Comparison of ENCODE assay signal across 29 cellular contexts in the genomic region with DNA sequence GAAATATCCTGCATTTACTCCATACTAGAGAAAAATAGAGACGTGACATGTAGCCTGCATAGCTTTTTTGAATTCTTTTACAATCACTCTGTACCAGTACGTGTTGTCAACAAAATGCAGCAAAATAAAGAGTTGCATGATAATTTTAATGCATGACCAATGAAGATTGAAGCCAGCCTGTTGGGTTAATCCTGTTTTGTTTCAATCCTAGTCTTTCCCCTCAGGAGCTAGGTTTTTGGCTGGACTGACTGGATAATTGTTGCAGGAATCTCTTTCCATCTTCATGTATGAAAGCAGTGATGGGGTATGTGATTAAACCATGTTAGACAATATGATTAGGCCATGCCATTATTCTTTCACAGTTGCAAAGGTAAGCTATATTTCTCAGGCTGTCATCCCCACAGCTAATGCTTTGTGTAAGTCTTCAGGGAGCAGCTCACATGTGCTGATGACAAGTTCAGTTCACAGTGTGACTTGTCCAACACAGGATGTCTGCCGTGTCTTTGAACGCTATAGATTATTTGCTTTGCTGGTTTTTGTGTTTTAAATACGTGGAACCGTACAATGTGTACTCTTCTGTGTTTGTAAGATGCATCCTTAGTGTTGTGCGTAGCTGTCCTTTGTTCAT. TPM values are rescaled to one million over a fixed set of nuclear protein-coding genes. Genes with fewer than 3 reads are reported as not detected.
"Had no signal": no experiment of that assay in that cellular context is flagged by ENCODE, and none has a peak within 500 bp of the region (broad histone marks: within the 10 kb centered on the region; RNA-seq: fewer than 3 reads in every experiment).

No MANE protein-coding gene starts in this region.

- H3K36me3 ChIP-seq: adrenal gland, cardiac muscle cell, esophagus muscularis mucosa, gastrocnemius medialis had no signal

- H3K9me3 ChIP-seq: adrenal gland, body of pancreas, esophagus muscularis mucosa, gastrocnemius medialis, heart right ventricle had no signal

- H3K27me3 ChIP-seq: adrenal gland, body of pancreas, cardiac muscle cell, dorsolateral prefrontal cortex, esophagus muscularis mucosa, gastrocnemius medialis, heart right ventricle had no signal

- H3K4me3 ChIP-seq: adrenal gland, body of pancreas, cardiac muscle cell, coronary artery, dorsolateral prefrontal cortex, esophagus muscularis mucosa, gastrocnemius medialis, heart right ventricle had no signal

- H3K4me1 ChIP-seq: foreskin keratinocyte had no signal

- H3K27ac ChIP-seq: cardiac muscle cell, coronary artery, dorsolateral prefrontal cortex, esophagus muscularis mucosa, foreskin keratinocyte, gastrocnemius medialis, heart right ventricle had no signal

- ATAC-seq: activated CD4-positive, alpha-beta T cell treated with anti-CD3 and anti-CD28 coated beads for 36 hours; activated CD8-positive, alpha-beta memory T cell treated with anti-CD3 and anti-CD28 coated beads, Interleukin-2, amount 10 ng/mL, durations not matched to agents 7 days and 5 days; activated CD8-positive, alpha-beta T cell treated with anti-CD3 and anti-CD28 coated beads, Interleukin-2, amount 10 ng/mL, durations not matched to agents 7 days and 5 days; activated naive CD8-positive, alpha-beta T cell treated with anti-CD3 and anti-CD28 coated beads, Interleukin-2, amount 50 U/mL, for 24 hours; body of pancreas; foreskin keratinocyte; gastrocnemius medialis; heart right ventricle had no signal

- DNase-seq: activated CD4-positive, alpha-beta memory T cell treated with anti-CD3 and anti-CD28 coated beads for 36 hours; activated CD4-positive, alpha-beta T cell treated with anti-CD3 and anti-CD28 coated beads for 36 hours; activated CD4-positive, alpha-beta T cell treated with anti-CD3 and anti-CD28 coated beads, Interleukin-2, amount 10 ng/mL, durations not matched to agents 24 days and 14 days; activated CD4-positive, CD25-positive, alpha-beta regulatory T cell; activated CD4-positive, CD25-positive, alpha-beta regulatory T cell treated with anti-CD3 and anti-CD28 coated beads, Interleukin-2, amount 50 U/mL, for 72 hours; activated CD8-positive, alpha-beta memory T cell treated with anti-CD3 and anti-CD28 coated beads, Interleukin-2, amount 10 ng/mL, durations not matched to agents 7 days and 5 days; activated CD8-positive, alpha-beta memory T cell treated with anti-CD3 and anti-CD28 coated beads, Interleukin-2, amount 50 U/mL, for 4 hours; activated CD8-positive, alpha-beta T cell treated with anti-CD3 and anti-CD28 coated beads, Interleukin-2, amount 10 ng/mL, durations not matched to agents 7 days and 5 days; activated effector memory CD4-positive, alpha-beta T cell treated with anti-CD3 and anti-CD28 coated beads, Interleukin-2, amount 50 U/mL, for 16 hours; activated naive CD4-positive, alpha-beta T cell treated with anti-CD3 and anti-CD28 coated beads for 36 hours; activated naive CD8-positive, alpha-beta T cell treated with anti-CD3 and anti-CD28 coated beads for 36 hours; activated naive CD8-positive, alpha-beta T cell treated with anti-CD3 and anti-CD28 coated beads, Interleukin-2, amount 50 U/mL, for 24 hours; activated T-cell treated with anti-CD3 and anti-CD28 coated beads, Interleukin-2, amount 50 U/mL, for 1 hour; activated T-cell treated with anti-CD3 and anti-CD28 coated beads, Interleukin-2, amount 50 U/mL, for 48 hours; adrenal gland; amygdala; aorta; central memory CD4-positive, alpha-beta T cell; dorsolateral prefrontal cortex; effector memory CD4-positive, alpha-beta T cell; endodermal cell; foreskin keratinocyte; gastrocnemius medialis; heart right ventricle; T-helper 2 cell had no signal

RNA-seq across cellular contexts. Expression of gene PAPSS2, which starts 24.4 kb away (rescaled TPM):
- total RNA-seq: activated CD4-positive, alpha-beta T cell treated with anti-CD3 and anti-CD28 coated beads, Interleukin-2, amount 10 ng/mL, durations not matched to agents 24 days and 14 days had no signal
